ENCODE assay signal across 8 cellular contexts in genomic region chr17:64262125-64262421, GRCh38.
DNase-seq lines count a peak whose midpoint lies in the region; ATAC-seq and TF ChIP-seq lines count a peak whose summit lies in the region.

No MANE protein-coding gene starts in this region.

- H3K4me3 ChIP-seq in GM06990 (replicated peaks; ENCODE audit: low read depth, low read length) = peak overlapping the region; percentile 86
- peak overlapping the region; percentile 70 for H3K4me3 ChIP-seq in NT2/D1 (ENCODE audit: insufficient read length, low read depth)
- H3K4me3 ChIP-seq in neuron (ENCODE audit: low read length) = peak overlapping the region; percentile 54

- H3K9me3 ChIP-seq in NT2/D1 (ENCODE audit: insufficient read depth, low read length) (no peaks in the 10 kb centered on the region), neuron (ENCODE audit: low read length) (no peaks in the 10 kb centered on the region)

- peak overlapping the region; percentile 83 for H3K9ac ChIP-seq in NT2/D1 (ENCODE audit: insufficient read length, low read depth)

- peak overlapping the region; percentile 73 for H3K27ac ChIP-seq in epithelial cell of prostate

- TF ChIP-seq CTCF in GM06990 (IDR thresholded peaks at IDR 0.05; ENCODE audit: insufficient read depth, low read length, poor library complexity, severe bottlenecking) = no peak

- DNase-seq in GM06990 (ENCODE audit: extremely low read depth, insufficient read length) (no peak), NT2/D1 (ENCODE audit: low read depth, low spot score) (no peak), epithelial cell of prostate (ENCODE audit: low read depth, low spot score) (no peak)
- no peak for DNase-seq in effector CD4-positive, alpha-beta T cell
- DNase-seq in stimulated activated CD4-positive, alpha-beta T cell treated with anti-CD3 and anti-CD28 coated beads, Interleukin-4, amount 100 ng/mL, for 24 hours = no peak

- H3K36me3 ChIP-seq in GM06990 (ENCODE audit: control insufficient read depth, insufficient read depth, low read length) = no peaks in the 10 kb centered on the region
- H3K36me3 ChIP-seq in NT2/D1 (ENCODE audit: insufficient read depth, insufficient read length, low read length) = no peaks in the 10 kb centered on the region
- H3K36me3 ChIP-seq in neuron (ENCODE audit: insufficient read depth, low read length) = no peaks in the 10 kb centered on the region

- no peaks in the 10 kb centered on the region for H3K27me3 ChIP-seq in GM06990 (replicated peaks; ENCODE audit: control insufficient read depth, insufficient read depth, low read length)
- peaks cover 33% of the 10 kb centered on the region for H3K27me3 ChIP-seq in NT2/D1 (ENCODE audit: insufficient read depth, insufficient read length)
- no peaks in the 10 kb centered on the region for H3K27me3 ChIP-seq in neuron (ENCODE audit: insufficient read depth, low read length)

- no peak for ATAC-seq in HG03045 (IDR thresholded peaks at IDR 0.05; ENCODE audit: unreplicated experiment)
- no peak for ATAC-seq in HG03469 (IDR thresholded peaks at IDR 0.05; ENCODE audit: unreplicated experiment)

- no peaks in the 10 kb centered on the region for H3K4me1 ChIP-seq in NT2/D1 (ENCODE audit: insufficient read depth, insufficient read length)
- H3K4me1 ChIP-seq in neuron (ENCODE audit: insufficient read depth, low read length) = peaks cover 38% of the 10 kb centered on the region

- H2AFZ ChIP-seq in neuron (ENCODE audit: low read depth, low read length) = peak overlapping the region; percentile 99
